ENCODE assay signal across 20 cellular contexts in the genomic region with DNA sequence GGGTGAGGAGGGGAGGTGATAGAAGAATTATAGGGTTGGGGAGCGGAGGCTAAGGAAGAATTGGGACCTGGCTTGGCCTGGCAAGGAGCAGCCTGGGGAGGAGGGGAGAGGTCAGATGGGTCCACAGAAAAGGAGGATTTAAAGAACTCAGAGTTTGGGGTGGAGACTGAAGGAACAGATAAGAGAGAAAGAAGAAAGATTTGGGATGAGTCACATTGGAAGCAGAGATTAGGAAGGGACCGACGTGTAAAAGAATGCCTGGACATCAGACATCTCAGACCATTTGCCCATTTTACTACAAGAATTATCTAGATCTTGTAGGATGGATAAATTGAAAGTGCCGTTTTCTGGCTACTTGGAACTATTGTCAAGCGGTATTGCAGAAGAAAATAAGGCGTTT.
"Had no signal": no experiment of that assay in that cellular context is flagged by ENCODE, and none has a peak within 500 bp of the region (broad histone marks: within the 10 kb centered on the region; RNA-seq: fewer than 3 reads in every experiment).

No MANE protein-coding gene starts in this region.

- H3K27ac ChIP-seq: esophagus squamous epithelium, neural progenitor cell, pancreas, suprapubic skin, thyroid gland, upper lobe of left lung, uterus had no signal

- H3K36me3 Mint-ChIP-seq: natural killer cell treated with Interleukin-12 subunit alpha and Interleukin-12 subunit beta and Interleukin-15 and Interleukin-18, amount 100 ng/mL, for 72 hours had no signal

- H3K27me3 ChIP-seq: esophagus squamous epithelium, neural progenitor cell, pancreas, suprapubic skin, thyroid gland, upper lobe of left lung, uterus had no signal

- ATAC-seq: left lobe of liver; natural killer cell treated with Interleukin-12 subunit alpha and Interleukin-12 subunit beta and Interleukin-15 and Interleukin-18, amount 100 ng/mL, for 72 hours; pancreas; right cardiac atrium; stimulated activated naive CD8-positive, alpha-beta T cell treated with anti-CD3 and anti-CD28 coated beads, Interleukin-15, Interleukin-2, amounts not matched to agents 100 U/mL and 50 U/mL, for 24 hours had no signal

- H3K9ac ChIP-seq: neural progenitor cell had no signal

- H3K9me3 Mint-ChIP-seq: natural killer cell treated with Interleukin-12 subunit alpha and Interleukin-12 subunit beta and Interleukin-15 and Interleukin-18, amount 100 ng/mL, for 72 hours had no signal

- H3K36me3 ChIP-seq: esophagus squamous epithelium, neural progenitor cell, pancreas, suprapubic skin, thyroid gland, upper lobe of left lung, uterus had no signal

- H3K4me3 Mint-ChIP-seq: mesothelial cell of epicardium; natural killer cell treated with Interleukin-12 subunit alpha and Interleukin-12 subunit beta and Interleukin-15 and Interleukin-18, amount 100 ng/mL, for 72 hours; neural progenitor cell had no signal

- H3K9me3 ChIP-seq: esophagus squamous epithelium, pancreas, suprapubic skin, thyroid gland, upper lobe of left lung, uterus had no signal

- H3K4me1 ChIP-seq: pancreas, thyroid gland, uterus had no signal

- H3K4me2 ChIP-seq: neural progenitor cell, smooth muscle cell had no signal

- H3K4me3 ChIP-seq: esophagus squamous epithelium, neural progenitor cell, pancreas, smooth muscle cell, suprapubic skin, thyroid gland, upper lobe of left lung, uterus had no signal

- H3K4me1 Mint-ChIP-seq: mesothelial cell of epicardium, neural progenitor cell had no signal

- DNase-seq: effector memory CD4-positive, alpha-beta T cell; esophagus squamous epithelium; foreskin melanocyte; head of caudate nucleus; hippocampal formation; nucleus accumbens; pancreas; right cardiac atrium; stimulated activated CD4-positive, alpha-beta T cell treated with anti-CD3 and anti-CD28 coated beads, Interleukin-2, amount 100 ng/mL, for 48 hours; stimulated activated naive CD8-positive, alpha-beta T cell treated with anti-CD3 and anti-CD28 coated beads, Interleukin-15, Interleukin-2, amounts not matched to agents 100 U/mL and 50 U/mL, for 24 hours; thyroid gland; upper lobe of left lung; uterus had no signal

- H2AFZ ChIP-seq: neural progenitor cell had no signal

- H3K27me3 Mint-ChIP-seq: natural killer cell treated with Interleukin-12 subunit alpha and Interleukin-12 subunit beta and Interleukin-15 and Interleukin-18, amount 100 ng/mL, for 72 hours; progenitor cell of endocrine pancreas had no signal

- H3K27ac Mint-ChIP-seq: mesothelial cell of epicardium; natural killer cell treated with Interleukin-12 subunit alpha and Interleukin-12 subunit beta and Interleukin-15 and Interleukin-18, amount 100 ng/mL, for 72 hours; neural progenitor cell had no signal
